Comparison of ENCODE assay signal across 14 cellular contexts in genomic region chr20:34582911-34583310, GRCh38. TPM values are rescaled to one million over a fixed set of nuclear protein-coding genes. Genes with fewer than 3 reads are reported as not detected.
A peak's percentile ranks its signal among the peaks of the same experiment; 100 is the strongest.
DNase-seq lines count a peak whose midpoint lies in the region; ATAC-seq and TF ChIP-seq lines count a peak whose summit lies in the region.
"Had no signal": no experiment of that assay in that cellular context is flagged by ENCODE, and none has a peak within 500 bp of the region (broad histone marks: within the 10 kb centered on the region; RNA-seq: fewer than 3 reads in every experiment).

No MANE protein-coding gene starts in this region.

- ATAC-seq in CD4-positive, CD25-positive, alpha-beta regulatory T cell (ENCODE audit: low read depth in 2 of 2): no peak
- ATAC-seq in HG03439 (IDR thresholded peaks at IDR 0.05; ENCODE audit: unreplicated experiment): no peak
- no peak for ATAC-seq in naive thymus-derived CD8-positive, alpha-beta T cell

- H3K27me3 ChIP-seq in CD4-positive, CD25-positive, alpha-beta regulatory T cell (ENCODE audit: control insufficient read depth, insufficient read depth, low read length): no peaks in the 10 kb centered on the region
- H3K27me3 ChIP-seq: BLaER1 treated with 17β-estradiol and CSF1 and Interleukin-3, amounts not matched to agents 10 nM and 100 nM had no signal

- H3K27me3 Mint-ChIP-seq in CD4-positive, CD25-positive, alpha-beta regulatory T cell: no peaks in the 10 kb centered on the region
- H3K27me3 Mint-ChIP-seq in nephron progenitor cell (ENCODE audit: low read depth, poor library complexity): no peaks in the 10 kb centered on the region
- H3K27me3 Mint-ChIP-seq in naive thymus-derived CD8-positive, alpha-beta T cell: no peaks in the 10 kb centered on the region

- peaks cover 20% of the 10 kb centered on the region for H3K36me3 ChIP-seq in CD4-positive, CD25-positive, alpha-beta regulatory T cell (ENCODE audit: control insufficient read depth, insufficient read depth, low read length)

- TF ChIP-seq CTCF in nephron progenitor cell (IDR thresholded peaks at IDR 0.05): no peak

- H3K9me3 ChIP-seq in CD4-positive, CD25-positive, alpha-beta regulatory T cell (ENCODE audit: control insufficient read depth in 2 of 2, low read length in 2 of 2): no peaks in the 10 kb centered on the region
- H3K9me3 ChIP-seq: BLaER1 treated with 17β-estradiol and CSF1 and Interleukin-3, amounts not matched to agents 10 nM and 100 nM had no signal

- H3K4me3 Mint-ChIP-seq in CD4-positive, CD25-positive, alpha-beta regulatory T cell: no peak overlapping the region
- no peak overlapping the region for H3K4me3 Mint-ChIP-seq in nephron progenitor cell
- H3K4me3 Mint-ChIP-seq in naive thymus-derived CD8-positive, alpha-beta T cell: no peak overlapping the region

- H3K4me3 ChIP-seq in CD4-positive, CD25-positive, alpha-beta regulatory T cell (ENCODE audit: low read depth, low read length): no peak overlapping the region
- H3K4me3 ChIP-seq: BLaER1 treated with 17β-estradiol and CSF1 and Interleukin-3, amounts not matched to agents 10 nM and 100 nM had no signal

- peak overlapping the region in 2 of 3 donors; percentile 85 to 93 for H3K27ac Mint-ChIP-seq in CD4-positive, CD25-positive, alpha-beta regulatory T cell
- peak overlapping the region; percentile 36 for H3K27ac Mint-ChIP-seq in nephron progenitor cell
- H3K27ac Mint-ChIP-seq in naive thymus-derived CD8-positive, alpha-beta T cell: no peak overlapping the region

- no peak overlapping the region for H3K27ac ChIP-seq in CD4-positive, CD25-positive, alpha-beta regulatory T cell (ENCODE audit: insufficient read depth, low read length, poor library complexity, severe bottlenecking)
- peak overlapping the region; percentile 97 for H3K27ac ChIP-seq in caudate nucleus (ENCODE audit: low read depth, low read length)

- no peaks in the 10 kb centered on the region for H3K9me3 Mint-ChIP-seq in CD4-positive, CD25-positive, alpha-beta regulatory T cell
- H3K9me3 Mint-ChIP-seq in nephron progenitor cell: no peaks in the 10 kb centered on the region
- no peaks in the 10 kb centered on the region for H3K9me3 Mint-ChIP-seq in naive thymus-derived CD8-positive, alpha-beta T cell

- POLR2A ChIA-PET in naive thymus-derived CD8-positive, alpha-beta T cell (lab: Charles Lee): no interaction called here

- peaks cover 22% of the 10 kb centered on the region for H3K36me3 Mint-ChIP-seq in CD4-positive, CD25-positive, alpha-beta regulatory T cell
- peaks cover 22% of the 10 kb centered on the region for H3K36me3 Mint-ChIP-seq in nephron progenitor cell (ENCODE audit: low read depth)
- peaks cover 0 to 82% (median 24%) of the 10 kb centered on the region in 3 donors for H3K36me3 Mint-ChIP-seq in naive thymus-derived CD8-positive, alpha-beta T cell

- H3K4me1 Mint-ChIP-seq in CD4-positive, CD25-positive, alpha-beta regulatory T cell: peaks cover 14 to 40% (median 27%) of the 10 kb centered on the region in 4 donors
- peaks cover 41% of the 10 kb centered on the region for H3K4me1 Mint-ChIP-seq in nephron progenitor cell
- peaks cover 6 to 14% (median 7%) of the 10 kb centered on the region in 4 donors for H3K4me1 Mint-ChIP-seq in naive thymus-derived CD8-positive, alpha-beta T cell

- H3K4me1 ChIP-seq in CD4-positive, CD25-positive, alpha-beta regulatory T cell (ENCODE audit: control insufficient read depth, insufficient read depth, low read length, poor library complexity, severe bottlenecking): peaks cover 31% of the 10 kb centered on the region

- no peak for DNase-seq in CD4-positive, CD25-positive, alpha-beta regulatory T cell
- DNase-seq in HCEC 1CT: peak; percentile 14
- no peak for DNase-seq in caudate nucleus (lab: John Stamatoyannopoulos, UW)
- no peak for DNase-seq in nephron progenitor cell
- DNase-seq in naive thymus-derived CD8-positive, alpha-beta T cell: no peak
- DNase-seq in stimulated activated CD4-positive, alpha-beta T cell treated with anti-CD3 and anti-CD28 coated beads, Interleukin-4, amount 100 ng/mL, for 24 hours: no peak
- DNase-seq in AG08396 (ENCODE audit: low spot score): no peak
- DNase-seq: anterior cingulate cortex, dermis blood vessel endothelial cell, DND-41, NCI-H1048, SW 1271 had no signal

RNA-seq across cellular contexts. Expression of gene MAP1LC3A, which starts 24.4 kb away (rescaled TPM):
- total RNA-seq in CD4-positive, CD25-positive, alpha-beta regulatory T cell: 23.9 TPM
- 10 to 100 TPM in 1 of 4 donors, 1 to 10 TPM in 3; 3.9 to 11.5 (median 5.4) TPM for polyA plus RNA-seq in CD4-positive, CD25-positive, alpha-beta regulatory T cell
- 1 to 10 TPM in 1 of 2 experiments, under 1 TPM in 1; 0.99 to 2.4 TPM for total RNA-seq in naive thymus-derived CD8-positive, alpha-beta T cell
- polyA plus RNA-seq in naive thymus-derived CD8-positive, alpha-beta T cell: 1 to 10 TPM in 2 of 3 donors, under 1 TPM in 1; 0.94 to 2.1 (median 1.6) TPM

Comparison
In these comparisons a context has a peak if more than half of its experiments do, and no peak if none do; other contexts are left out.
1. H3K27ac Mint-ChIP-seq: peak in CD4-positive, CD25-positive, alpha-beta regulatory T cell (2 of 3) and nephron progenitor cell (single experiment); none in naive thymus-derived CD8-positive, alpha-beta T cell (0 of 10).